9 cellular contexts compared by ENCODE assay signal in genomic region chr19:45791744-45792481, GRCh38. TPM values are rescaled to one million over a fixed set of nuclear protein-coding genes. Genes with fewer than 3 reads are reported as not detected.
A peak's percentile ranks its signal among the peaks of the same experiment; 100 is the strongest.
DNase-seq lines count a peak whose midpoint lies in the region; ATAC-seq, FAIRE-seq and TF ChIP-seq lines count a peak whose summit lies in the region.
"Had no signal": no experiment of that assay in that cellular context is flagged by ENCODE, and none has a peak within 500 bp of the region (broad histone marks: within the 10 kb centered on the region; RNA-seq: fewer than 3 reads in every experiment).

No MANE protein-coding gene starts in this region.

- 4 to 7% (median 7%) methylated on average over 31 to 34 of the region's 34 CpGs for WGBS in heart left ventricle, 4 donors
- no CpG with 5 or more reads among the region's 34 CpGs for WGBS in trophoblast cell (ENCODE audit: extremely low coverage, insufficient coverage, insufficient read length)

- peak overlapping the region; percentile 87 for H3K18ac ChIP-seq in trophoblast cell (ENCODE audit: low read length)

- H2AFZ ChIP-seq in PC-3 (ENCODE audit: low read length) (no peak overlapping the region), endothelial cell of umbilical vein (ENCODE audit: low read depth, low read length) (peak overlapping the region; percentile 50), trophoblast cell (ENCODE audit: insufficient read depth, low read length, poor library complexity) (peak overlapping the region; percentile 81)

- CTCF ChIA-PET in PC-3 (lab: Charles Lee) (no interaction called here), endothelial cell of umbilical vein (lab: Charles Lee) (interaction anchor here (1.0 to 2.3 kb wide), 4 partner anchors 10 to 61 kb away, joined by 3 to 29 read pairs (median 9); partner anchors contain the start of genes DMPK, FBXO46 and SIX5)

- H2BK12ac ChIP-seq in trophoblast cell (ENCODE audit: low read length): no peak overlapping the region

- H3K36me3 ChIP-seq in heart left ventricle (peaks cover 0 to 39% (median 34%) of the 10 kb centered on the region in 9 donors), PC-3 (ENCODE audit: low read depth, low read length) (peaks cover 8% of the 10 kb centered on the region; the same call in 1 of the 2 replicates), endothelial cell of umbilical vein (ENCODE audit: control insufficient read depth in 2 of 2, extremely low read depth in 1 of 2, insufficient read depth in 2 of 2, low read length in 2 of 2) (peaks cover 10 to 20% of the 10 kb centered on the region in 2 experiments), trophoblast cell (ENCODE audit: control insufficient read depth in 1 of 2, insufficient read depth in 2 of 2, low read length in 2 of 2) (peaks cover 25 to 30% of the 10 kb centered on the region in 2 experiments)

- intact Hi-C loops in heart left ventricle (cut with DNase I): loop anchor here in 3 of 10 donors (2.0 kb wide), 2 partner anchors 21 to 75 kb away; no protein-coding TSS in a partner anchor
- intact Hi-C loops in Right ventricle myocardium inferior (cut with DNase I): no loop called here
- intact Hi-C loops in PC-3 (cut with micrococcal nuclease): no loop called here
- intact Hi-C loops in endothelial cell of umbilical vein (cut with micrococcal nuclease): loop anchor here (1.0 kb wide), 1 partner anchor 22 kb away; no protein-coding TSS in a partner anchor

- TF ChIP-seq POLR2A in heart left ventricle (IDR thresholded peaks at IDR 0.05): no peak
- TF ChIP-seq POLR2A in endothelial cell of umbilical vein (IDR thresholded peaks at IDR 0.05; ENCODE audit: low read depth, low read length): no peak

- POLR2A ChIA-PET in PC-3 (lab: Charles Lee; ENCODE audit: unreplicated experiment): interaction anchor here (0.5 to 0.6 kb wide), 2 partner anchors 23 to 47 kb away, joined by 3 to 10 read pairs; no protein-coding TSS in a partner anchor
- POLR2A ChIA-PET in endothelial cell of umbilical vein (lab: Charles Lee): interaction anchor here (0.7 to 1.3 kb wide), 3 partner anchors 10 to 61 kb away, joined by 6 to 19 read pairs (median 7); partner anchors contain the start of genes DMPK, FBXO46 and SIX5

- H2AK5ac ChIP-seq in trophoblast cell (ENCODE audit: low read length): no peak overlapping the region

- H3K9me1 ChIP-seq in endothelial cell of umbilical vein (replicated peaks; ENCODE audit: control insufficient read depth, extremely low read depth, insufficient read depth, low read length): no peaks in the 10 kb centered on the region

- H4K91ac ChIP-seq in trophoblast cell (ENCODE audit: low read depth, low read length): peak overlapping the region; percentile 87

- no peak for FAIRE-seq in endothelial cell of umbilical vein (lab: Jason Lieb, UNC)

- DNase-seq in heart left ventricle: no peak
- no peak for DNase-seq in Right ventricle myocardium inferior (ENCODE audit: missing footprints)
- no peak for DNase-seq in PC-3
- DNase-seq in endothelial cell of umbilical vein (ENCODE audit: low read depth, low spot score): no peak
- DNase-seq in trophoblast cell: peak in 1 of 2 donors; percentile 14
- DNase-seq in DMS114 treated with DMSO at 0.1 percent for 48 hours (lab: John Stamatoyannopoulos, UW; ENCODE audit: unreplicated experiment): no peak
- DNase-seq in cerebellar cortex (ENCODE audit: low spot score): no peak
- no peak for DNase-seq in NCI-H1092 treated with DMSO at 0.1 percent for 48 hours (lab: John Stamatoyannopoulos, UW)

- ATAC-seq in heart left ventricle: no peak
- no peak for ATAC-seq in Right ventricle myocardium inferior
- no peak for ATAC-seq in PC-3

- BruUV-seq in PC-3 (replicated peaks; lab: Mats Ljungman, UMichigan) (TSS peak; percentile 49), endothelial cell of umbilical vein (replicated peaks; lab: Mats Ljungman, UMichigan) (no TSS peak)

- H3K14ac ChIP-seq in trophoblast cell (ENCODE audit: low read length): peak overlapping the region; percentile 96

- peaks cover 0 to 43% (median 24%) of the 10 kb centered on the region in 12 donors for H3K4me1 ChIP-seq in heart left ventricle
- H3K4me1 ChIP-seq in PC-3 (ENCODE audit: insufficient read depth, low read length): peaks cover 6% of the 10 kb centered on the region; the same call in 1 of the 2 replicates
- peaks cover 16% of the 10 kb centered on the region for H3K4me1 ChIP-seq in endothelial cell of umbilical vein (ENCODE audit: control insufficient read depth, extremely low read depth, insufficient read depth, low read length)
- H3K4me1 ChIP-seq in trophoblast cell (ENCODE audit: control insufficient read depth in 1 of 2, insufficient read depth in 2 of 2, low read length in 2 of 2): peaks cover 3 to 11% of the 10 kb centered on the region in 2 experiments

- no peaks in the 10 kb centered on the region for H3F3A ChIP-seq in PC-3 (ENCODE audit: low read length, unreplicated experiment)

- H3K79me2 ChIP-seq in PC-3 (ENCODE audit: low read length): peaks cover 16% of the 10 kb centered on the region
- peaks cover 18% of the 10 kb centered on the region for H3K79me2 ChIP-seq in endothelial cell of umbilical vein (ENCODE audit: control insufficient read depth, insufficient read depth, low read length)
- H3K79me2 ChIP-seq in trophoblast cell (ENCODE audit: control insufficient read depth, insufficient read depth, low read length, poor library complexity): peaks cover 9% of the 10 kb centered on the region

- peaks cover 0 to 54% (median 0%) of the 10 kb centered on the region in 9 donors for H3K27me3 ChIP-seq in heart left ventricle
- H3K27me3 ChIP-seq in PC-3 (ENCODE audit: low read length): no peaks in the 10 kb centered on the region
- H3K27me3 ChIP-seq in endothelial cell of umbilical vein (ENCODE audit: control insufficient read depth in 2 of 2, insufficient read depth in 2 of 2, low read length in 2 of 2): no peaks in the 10 kb centered on the region
- H3K27me3 ChIP-seq in trophoblast cell (ENCODE audit: insufficient read depth, low read length): no peaks in the 10 kb centered on the region

- peaks cover 7% of the 10 kb centered on the region for H3K79me1 ChIP-seq in trophoblast cell (ENCODE audit: low read length)

- H3K9me2 ChIP-seq in PC-3 (replicated peaks; ENCODE audit: low read length): no peaks in the 10 kb centered on the region

- H3K4me2 ChIP-seq in PC-3 (ENCODE audit: low read length) (peak overlapping the region; percentile 97), endothelial cell of umbilical vein (ENCODE audit: insufficient read depth, low read length) (peak overlapping the region; percentile 94), trophoblast cell (ENCODE audit: low read length) (peak overlapping the region; percentile 99)

- peak overlapping the region; percentile 85 for H2BK5ac ChIP-seq in trophoblast cell (ENCODE audit: low read depth, low read length, poor library complexity)

- H3K4me3 ChIP-seq in heart left ventricle: peak overlapping the region; percentile 32 to 97 (median 72)
- peak overlapping the region; percentile 93 for H3K4me3 ChIP-seq in PC-3 (ENCODE audit: low read length)
- H3K4me3 ChIP-seq in endothelial cell of umbilical vein (replicated peaks in 1 of 3; ENCODE audit: insufficient read depth in 1 of 3, low read depth in 1 of 3, low read length in 3 of 3): peak overlapping the region; percentile 83 to 88 (median 85)
- H3K4me3 ChIP-seq in trophoblast cell (ENCODE audit: low read depth, low read length): peak overlapping the region; percentile 93

- H4K20me1 ChIP-seq in PC-3 (ENCODE audit: low read length): no peaks in the 10 kb centered on the region
- no peaks in the 10 kb centered on the region for H4K20me1 ChIP-seq in endothelial cell of umbilical vein (replicated peaks; ENCODE audit: control insufficient read depth, extremely low read depth, insufficient read depth, low read length)

- dilution Hi-C loops in endothelial cell of umbilical vein (cut with MboI; ENCODE audit: extremely low pct_ligation_motif_present, low sequenced_read_pairs): no loop called here

- H3K9me3 ChIP-seq in heart left ventricle (no peaks in the 10 kb centered on the region), PC-3 (ENCODE audit: low read length) (no peaks in the 10 kb centered on the region), endothelial cell of umbilical vein (replicated peaks; ENCODE audit: control insufficient read depth, insufficient read depth, low read length) (no peaks in the 10 kb centered on the region), trophoblast cell (ENCODE audit: insufficient read depth, low read depth, low read length) (no peaks in the 10 kb centered on the region)

- peak overlapping the region; percentile 30 for H3K23ac ChIP-seq in trophoblast cell (ENCODE audit: low read length)

- H2BK120ac ChIP-seq in trophoblast cell (ENCODE audit: insufficient read depth, low read length, poor library complexity): peak overlapping the region; percentile 21

- H3K9ac ChIP-seq in PC-3 (ENCODE audit: low read length): peak overlapping the region; percentile 83
- H3K9ac ChIP-seq in endothelial cell of umbilical vein (replicated peaks; ENCODE audit: extremely low read depth, insufficient read depth, low read length): peak overlapping the region; percentile 87
- peak overlapping the region; percentile 95 for H3K9ac ChIP-seq in trophoblast cell (ENCODE audit: low read length)

- peak overlapping the region; percentile 96 for H3K4ac ChIP-seq in trophoblast cell (ENCODE audit: low read depth, low read length)

- peak overlapping the region; percentile 70 to 92 (median 84) for H3K27ac ChIP-seq in heart left ventricle
- H3K27ac ChIP-seq in PC-3 (ENCODE audit: low read length): no peak overlapping the region
- H3K27ac ChIP-seq in endothelial cell of umbilical vein (ENCODE audit: insufficient read depth, low read depth, low read length): peak overlapping the region; percentile 57
- peak overlapping the region; percentile 50 for H3K27ac ChIP-seq in trophoblast cell (ENCODE audit: low read depth, low read length)

- no peak for TF ChIP-seq CTCF in heart left ventricle (IDR thresholded peaks at IDR 0.05)
- TF ChIP-seq CTCF in PC-3 (conservative IDR thresholded peaks at IDR 0.05; ENCODE audit: low read depth, low read length): no peak
- TF ChIP-seq CTCF in endothelial cell of umbilical vein (IDR thresholded peaks at IDR 0.05; ENCODE audit: extremely low read depth in 1 of 2, insufficient read depth in 1 of 2, low read depth in 1 of 2, low read length in 2 of 2): no peak

- H4K12ac ChIP-seq in trophoblast cell (ENCODE audit: low read depth, low read length): peak overlapping the region; percentile 94

- peak overlapping the region; percentile 92 for H4K8ac ChIP-seq in trophoblast cell (ENCODE audit: low read depth, low read length)

RNA-seq across cellular contexts. Expression of gene DMWD, which starts 0.7 kb away (rescaled TPM):
- total RNA-seq in heart left ventricle: 100 to 1,000 TPM in 1 of 9 donors, 10 to 100 TPM in 8; 47.2 to 109 (median 67.3) TPM
- 10 to 100 TPM; 41.8 to 67.3 TPM for polyA plus RNA-seq in heart left ventricle
- 52.0 TPM for total RNA-seq in Right ventricle myocardium inferior
- 34.9 and 50.3 TPM in 2 replicates for total RNA-seq in PC-3 (2014; rRNA removed)
- total RNA-seq in endothelial cell of umbilical vein: 81.1 and 81.6 TPM in 2 replicates
- 36.9 and 45.5 TPM in 2 replicates for polyA plus RNA-seq in endothelial cell of umbilical vein
- 15.9 and 21.2 TPM in 2 replicates for polyA plus RNA-seq in endothelial cell of umbilical vein (2011; cell fraction: cytosol; rRNA removed)
- polyA plus RNA-seq in endothelial cell of umbilical vein (2011; cell fraction: nucleus; rRNA removed): 153 and 171 TPM in 2 replicates
- 30.8 and 40.4 TPM in 2 replicates for polyA plus RNA-seq in endothelial cell of umbilical vein (2012)
- polyA minus RNA-seq in endothelial cell of umbilical vein: 45.7 and 47.2 TPM in 2 replicates
- polyA minus RNA-seq in endothelial cell of umbilical vein (2011; cell fraction: cytosol; rRNA and poly(A)+ RNA removed): 17.7 TPM
- 65.0 and 102 TPM in 2 replicates for polyA minus RNA-seq in endothelial cell of umbilical vein (2011; cell fraction: nucleus; rRNA and poly(A)+ RNA removed)
- polyA plus RNA-seq in trophoblast cell (2013): 26.0 and 26.5 TPM in 2 replicates

RNA-seq across cellular contexts. Expression of gene DMPK, which starts 9.6 kb away (rescaled TPM):
- total RNA-seq in heart left ventricle (100 to 1,000 TPM; 131 to 778 (median 273) TPM), Right ventricle myocardium inferior (233 TPM), PC-3 (2014; rRNA removed) (18.3 and 18.9 TPM in 2 replicates), endothelial cell of umbilical vein (70.4 and 73.3 TPM in 2 replicates)
- polyA plus RNA-seq in heart left ventricle (100 to 1,000 TPM; 382 to 458 TPM), endothelial cell of umbilical vein (36.6 and 45.2 TPM in 2 replicates)
- polyA plus RNA-seq in endothelial cell of umbilical vein (2011; cell fraction: cytosol; rRNA removed): 10.7 and 14.2 TPM in 2 replicates
- 317 and 347 TPM in 2 replicates for polyA plus RNA-seq in endothelial cell of umbilical vein (2011; cell fraction: nucleus; rRNA removed)
- polyA plus RNA-seq in endothelial cell of umbilical vein (2012): 25.6 and 34.3 TPM in 2 replicates
- 21.2 and 24.7 TPM in 2 replicates for polyA minus RNA-seq in endothelial cell of umbilical vein
- 11.9 TPM for polyA minus RNA-seq in endothelial cell of umbilical vein (2011; cell fraction: cytosol; rRNA and poly(A)+ RNA removed)
- 37.9 and 61.8 TPM in 2 replicates for polyA minus RNA-seq in endothelial cell of umbilical vein (2011; cell fraction: nucleus; rRNA and poly(A)+ RNA removed)
- 17.0 and 18.3 TPM in 2 replicates for polyA plus RNA-seq in trophoblast cell (2013)

RNA-seq across cellular contexts. Expression of gene SIX5, which starts 22.9 kb away (rescaled TPM):
- total RNA-seq in heart left ventricle (10 to 100 TPM; 16.2 to 24.0 (median 22.9) TPM), Right ventricle myocardium inferior (22.3 TPM), PC-3 (2014; rRNA removed) (9.3 and 13.6 TPM in 2 replicates), endothelial cell of umbilical vein (15.2 and 16.7 TPM in 2 replicates)
- polyA plus RNA-seq in heart left ventricle (10 to 100 TPM; 13.7 to 21.9 TPM), endothelial cell of umbilical vein (13.1 and 15.3 TPM in 2 replicates)
- 7.2 and 10.7 TPM in 2 replicates for polyA plus RNA-seq in endothelial cell of umbilical vein (2011; cell fraction: cytosol; rRNA removed)
- polyA plus RNA-seq in endothelial cell of umbilical vein (2011; cell fraction: nucleus; rRNA removed): 13.6 and 19.0 TPM in 2 replicates
- 3.9 and 7.4 TPM in 2 replicates for polyA plus RNA-seq in endothelial cell of umbilical vein (2012)
- 3.8 TPM in 2 replicates for polyA minus RNA-seq in endothelial cell of umbilical vein
- polyA minus RNA-seq in endothelial cell of umbilical vein (2011; cell fraction: cytosol; rRNA and poly(A)+ RNA removed): 11.5 TPM
- 3.2 and 8.1 TPM in 2 replicates for polyA minus RNA-seq in endothelial cell of umbilical vein (2011; cell fraction: nucleus; rRNA and poly(A)+ RNA removed)
- polyA plus RNA-seq in trophoblast cell (2013): 15.7 and 16.4 TPM in 2 replicates

RNA-seq across cellular contexts. Expression of gene RSPH6A, which starts 23.2 kb away (rescaled TPM):
- total RNA-seq in heart left ventricle: not detected
- polyA plus RNA-seq in heart left ventricle: not detected
- not detected for total RNA-seq in Right ventricle myocardium inferior
- total RNA-seq in PC-3 (2014; rRNA removed): 0.12 TPM in 1 of 2 replicates, not detected in the other
- total RNA-seq in endothelial cell of umbilical vein: 0.25 and 0.62 TPM in 2 replicates
- 0.03 TPM in 1 of 2 replicates, not detected in the other for polyA plus RNA-seq in endothelial cell of umbilical vein
- not detected in 2 replicates for polyA plus RNA-seq in endothelial cell of umbilical vein (2011; cell fraction: cytosol; rRNA removed)
- polyA plus RNA-seq in endothelial cell of umbilical vein (2011; cell fraction: nucleus; rRNA removed): 0.20 and 0.21 TPM in 2 replicates
- not detected in 2 replicates for polyA plus RNA-seq in endothelial cell of umbilical vein (2012)
- polyA minus RNA-seq in endothelial cell of umbilical vein: 0.08 TPM in 1 of 2 replicates, not detected in the other
- polyA minus RNA-seq in endothelial cell of umbilical vein (2011; cell fraction: cytosol; rRNA and poly(A)+ RNA removed): not detected
- polyA minus RNA-seq in endothelial cell of umbilical vein (2011; cell fraction: nucleus; rRNA and poly(A)+ RNA removed): 0.29 and 0.82 TPM in 2 replicates
- polyA plus RNA-seq in trophoblast cell (2013): 0.01 and 0.03 TPM in 2 replicates
- total RNA-seq: frontal cortex had no signal

RNA-seq across cellular contexts. Expression of gene MEIOSIN, which starts 58.7 kb away (rescaled TPM):
- total RNA-seq in heart left ventricle (not detected), Right ventricle myocardium inferior (not detected), PC-3 (2014; rRNA removed) (not detected in 2 replicates), endothelial cell of umbilical vein (not detected in 2 replicates)
- polyA plus RNA-seq in heart left ventricle (not detected), endothelial cell of umbilical vein (not detected in 2 replicates)
- not detected in 2 replicates for polyA plus RNA-seq in endothelial cell of umbilical vein (2011; cell fraction: cytosol; rRNA removed)
- polyA plus RNA-seq in endothelial cell of umbilical vein (2011; cell fraction: nucleus; rRNA removed): not detected in 2 replicates
- not detected in 2 replicates for polyA plus RNA-seq in endothelial cell of umbilical vein (2012)
- not detected in 2 replicates for polyA minus RNA-seq in endothelial cell of umbilical vein
- not detected for polyA minus RNA-seq in endothelial cell of umbilical vein (2011; cell fraction: cytosol; rRNA and poly(A)+ RNA removed)
- polyA minus RNA-seq in endothelial cell of umbilical vein (2011; cell fraction: nucleus; rRNA and poly(A)+ RNA removed): not detected in 2 replicates
- polyA plus RNA-seq in trophoblast cell (2013): 0.01 and 0.03 TPM in 2 replicates
- total RNA-seq: frontal cortex had no signal
